Comparison of ENCODE assay signal across 11 cellular contexts in the genomic region with DNA sequence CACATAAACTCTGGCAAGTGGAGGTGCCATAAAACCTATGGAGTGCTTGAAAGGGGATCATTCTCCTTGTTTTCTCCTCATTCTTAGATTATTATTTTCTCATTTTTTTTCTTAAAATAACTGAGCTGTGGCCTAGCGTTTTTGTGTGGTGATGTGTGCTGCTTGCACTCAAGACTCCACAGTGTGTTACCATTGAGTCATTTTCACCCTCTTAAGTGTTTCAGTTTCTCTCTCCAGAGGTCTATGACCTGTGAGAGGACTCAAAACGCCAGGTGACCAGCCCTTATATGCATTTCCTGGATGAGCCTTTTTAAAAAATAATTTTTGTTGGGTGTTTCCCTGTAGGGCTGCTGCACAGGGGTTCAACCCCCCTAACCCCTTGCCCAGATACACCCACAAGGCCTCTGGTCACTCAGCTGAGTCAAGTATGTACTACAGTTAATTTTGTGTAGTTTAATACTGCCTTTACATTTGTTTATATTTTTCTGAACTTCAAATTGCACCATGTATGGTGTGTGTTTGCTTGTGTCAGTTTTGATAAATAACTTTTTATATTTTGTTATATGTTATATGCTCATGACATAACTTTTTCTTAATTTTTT. TPM values are rescaled to one million over a fixed set of nuclear protein-coding genes. Genes with fewer than 3 reads are reported as not detected.
DNase-seq lines count a peak whose midpoint lies in the region; ATAC-seq, FAIRE-seq and TF ChIP-seq lines count a peak whose summit lies in the region.
"Had no signal": no experiment of that assay in that cellular context is flagged by ENCODE, and none has a peak within 500 bp of the region (broad histone marks: within the 10 kb centered on the region; RNA-seq: fewer than 3 reads in every experiment).

No MANE protein-coding gene starts in this region.

- ATAC-seq in GM18505 (IDR thresholded peaks at IDR 0.05; ENCODE audit: unreplicated experiment) (peak; percentile 98), GM21367 (IDR thresholded peaks at IDR 0.05; ENCODE audit: unreplicated experiment) (peak; percentile 99), HG03159 (IDR thresholded peaks at IDR 0.05; ENCODE audit: unreplicated experiment) (peak; percentile 99), GM12878 (peak; percentile 99)
- ATAC-seq: left ventricle myocardium superior had no signal

- peaks cover 12% of the 10 kb centered on the region; the same call in 1 of the 2 replicates for H3K4me1 ChIP-seq in GM12878 (ENCODE audit: control insufficient read depth, insufficient read depth, low read length)
- H3K4me1 ChIP-seq in tibial nerve, result peaks cover 0 to 3% (median 0%) of the 10 kb centered on the region in 4 donors
- no peaks in the 10 kb centered on the region for H3K4me1 ChIP-seq in testis

- H3K9me3 ChIP-seq in GM12878 (replicated peaks; ENCODE audit: control insufficient read depth, insufficient read depth, low read length) (peaks cover 12% of the 10 kb centered on the region; the same call in 2 of the 3 replicates), tibial nerve (no peaks in the 10 kb centered on the region), testis (no peaks in the 10 kb centered on the region), WERI-Rb-1 (ENCODE audit: severe bottlenecking) (peaks cover 2% of the 10 kb centered on the region)

- intact Hi-C loops in GM12878 (cut with micrococcal nuclease; ENCODE audit: unreplicated experiment) (loop anchor here (1.0 to 5.0 kb wide), 5 partner anchors 16 to 77 kb away; partner anchors contain the start of gene BTLA), testis (cut with DNase I; ENCODE audit: low total_unique reads) (no loop called here)

- in situ Hi-C loops in GM12878 (cut with MboI), result no loop called here

- TF ChIP-seq RAD21 in GM12878 (IDR thresholded peaks at IDR 0.05; ENCODE audit: insufficient read depth, low read depth, low read length), result no peak

- H3K79me2 ChIP-seq in GM12878 (ENCODE audit: control insufficient read depth, insufficient read depth, low read length), result no peaks in the 10 kb centered on the region; the same call in 1 of the 2 replicates

- DNase-seq in GM12878 (ENCODE audit: low read depth, low spot score), result peak; percentile 83
- DNase-seq in tibial nerve (ENCODE audit: low spot score in 2 of 2), result no peak
- DNase-seq in testis, result no peak
- no peak for DNase-seq in WERI-Rb-1
- no peak for DNase-seq in SHP77 treated with DMSO at 0.1 percent for 48 hours (lab: John Stamatoyannopoulos, UW)
- DNase-seq: EL, left ventricle myocardium superior, T-helper 9 cell had no signal

- TF ChIP-seq CTCF in GM12878 (IDR thresholded peaks at IDR 0.05 in 2 of 3, conservative IDR thresholded peaks at IDR 0.05 in 1 of 3; ENCODE audit: control insufficient read depth in 2 of 3, extremely low read depth in 1 of 3, insufficient read depth in 1 of 3, low read depth in 3 of 3, low read length in 3 of 3), result no peak
- no peak for TF ChIP-seq CTCF in tibial nerve (IDR thresholded peaks at IDR 0.05)
- no peak for TF ChIP-seq CTCF in testis (IDR thresholded peaks at IDR 0.05)
- no peak for TF ChIP-seq CTCF in WERI-Rb-1 (IDR thresholded peaks at IDR 0.05; ENCODE audit: low read depth, low read length)

- 2% methylated on average over 2 of the region's 2 CpGs for WGBS in GM12878 (ENCODE audit: insufficient coverage, insufficient replicate concordance, low lambda C conversion rate, missing lambda C conversion rate)
- 43 to 50% methylated on average over 2 of the region's 2 CpGs for WGBS in tibial nerve, 2 donors
- WGBS in testis, 2 donors, result 55 to 69% methylated on average over 2 of the region's 2 CpGs

- H3K4me2 ChIP-seq in GM12878 (ENCODE audit: control insufficient read depth, insufficient read depth), result peak overlapping the region; percentile 43

- SMC1A ChIA-PET in GM12878 (lab: Charles Lee; ENCODE audit: uncharacterized antibody, unreplicated experiment), result interaction anchor here (0.6 to 6.9 kb wide), 25 partner anchors 14 to 564 kb away, joined by 3 to 143 read pairs (median 4); partner anchors contain the start of genes BTLA, CD200 and GCSAM

- H3K27ac ChIP-seq in GM12878 (ENCODE audit: control insufficient read depth, insufficient read depth) (peak overlapping the region; percentile 88), tibial nerve (no peak overlapping the region), testis (no peak overlapping the region), WERI-Rb-1 (no peak overlapping the region)

- no peaks in the 10 kb centered on the region for H3K27me3 ChIP-seq in GM12878 (replicated peaks in 1 of 2; ENCODE audit: control insufficient read depth in 2 of 2, insufficient read depth in 2 of 2, low read length in 1 of 2)
- no peaks in the 10 kb centered on the region for H3K27me3 ChIP-seq in tibial nerve
- H3K27me3 ChIP-seq in testis, result no peaks in the 10 kb centered on the region
- H3K27me3 ChIP-seq in WERI-Rb-1 (ENCODE audit: insufficient read depth, low read depth, severe bottlenecking), result no peaks in the 10 kb centered on the region

- no TSS peak for BruUV-seq in GM12878 (replicated peaks; lab: Mats Ljungman, UMichigan)

- peak; percentile 82 for FAIRE-seq in GM12878 (lab: Jason Lieb, UNC)

- peak; percentile 16 for TF ChIP-seq POLR2A in GM18505 (IDR thresholded peaks at IDR 0.05; ENCODE audit: borderline replicate concordance, extremely low read depth, insufficient read depth, insufficient read length)
- no peak for TF ChIP-seq POLR2A in GM12878 (IDR thresholded peaks at IDR 0.05; ENCODE audit: low read depth, low read length)
- TF ChIP-seq POLR2A in tibial nerve (IDR thresholded peaks at IDR 0.05), result no peak
- no peak for TF ChIP-seq POLR2A in testis (IDR thresholded peaks at IDR 0.05)

- RAD21 ChIA-PET in GM12878 (lab: Charles Lee; ENCODE audit: unreplicated experiment), result interaction anchor here (0.9 to 3.9 kb wide), 22 partner anchors 10 to 403 kb away, joined by 3 to 64 read pairs (median 4); partner anchors contain the start of genes BTLA, CD200, GCSAM and SLC9C1

- CTCF ChIA-PET in GM12878 (lab: Yijun Ruan, JAX), result interaction anchor here (0.6 to 2.8 kb wide), 12 partner anchors 11 to 403 kb away, joined by 3 to 19 read pairs (median 5); partner anchors contain the start of genes BTLA, CD200 and SLC9C1

- POLR2A ChIA-PET in GM12878 (lab: Charles Lee), result interaction anchor here (0.8 to 3.2 kb wide), 13 partner anchors 9 to 389 kb away, joined by 3 to 51 read pairs (median 4); partner anchors contain the start of genes ATG3, BTLA, CD200 and SLC35A5

- no peaks in the 10 kb centered on the region for H4K20me1 ChIP-seq in GM12878 (ENCODE audit: control insufficient read depth, insufficient read depth)

- no peak overlapping the region for H3K4me3 ChIP-seq in GM12878
- H3K4me3 ChIP-seq in tibial nerve, result no peak overlapping the region
- H3K4me3 ChIP-seq in testis, result no peak overlapping the region
- no peak overlapping the region for H3K4me3 ChIP-seq in WERI-Rb-1 (ENCODE audit: low read depth, low read length)

- H3K36me3 ChIP-seq in GM12878 (ENCODE audit: control insufficient read depth in 2 of 2, insufficient read depth in 2 of 2, low read length in 1 of 2), result no peaks in the 10 kb centered on the region
- no peaks in the 10 kb centered on the region for H3K36me3 ChIP-seq in tibial nerve
- no peaks in the 10 kb centered on the region for H3K36me3 ChIP-seq in testis (ENCODE audit: low read depth, missing control alignments)
- no peaks in the 10 kb centered on the region for H3K36me3 ChIP-seq in WERI-Rb-1

- peak overlapping the region; percentile 8 for H3K9ac ChIP-seq in GM12878 (ENCODE audit: control insufficient read depth, insufficient read depth, low read length)

- TF ChIP-seq EP300 in GM12878 (IDR thresholded peaks at IDR 0.05; ENCODE audit: borderline replicate concordance in 1 of 2, control insufficient read depth in 1 of 2, low read depth in 2 of 2, low read length in 2 of 2), result no peak
- TF ChIP-seq EP300 in tibial nerve (IDR thresholded peaks at IDR 0.05), result no peak

- peak overlapping the region; percentile 70 for H2AFZ ChIP-seq in GM12878 (ENCODE audit: control insufficient read depth, low read depth, low read length)

RNA-seq across cellular contexts. Expression of gene BTLA, which starts 15.4 kb away (rescaled TPM):
- total RNA-seq in GM12878 (2013; cell fraction: nucleolus; rRNA removed), result 300 and 324 TPM in 2 replicates
- total RNA-seq in GM12878 (2014; rRNA removed) (65.2 and 83.6 TPM in 2 replicates), GM12878 (2014; rRNA removed; fragmentation: Illumina TruSeq; extraction: Trizol) (91.5 and 99.0 TPM in 2 replicates), GM12878 (2021) (78.4 and 79.7 TPM in 2 replicates), tibial nerve (1 to 10 TPM in 1 of 4 donors, under 1 TPM in 1, not detected in 2; 0.98 to 5.4 TPM), testis (1 to 10 TPM; 1.2 to 1.4 TPM)
- polyA plus RNA-seq in GM12878 (2011; ENCODE audit: low read depth), result 32.2 TPM
- polyA plus RNA-seq in GM12878 (2011; rRNA removed) (134 and 185 TPM in 2 replicates), GM12878 (2014; fragmentation: Illumina TruSeq; extraction: Trizol) (88.7 and 107 TPM in 2 replicates), GM12878 (2014; fragmentation: Nextera tagmentation; extraction: Ambion mirVana) (100 to 1,000 TPM; 101 to 134 TPM), GM12878 (2014; rRNA removed) (47.9 and 66.5 TPM in 2 replicates), GM12878 (2016; fragmentation: Nextera tagmentation; extraction: Ambion mirVana) (10 to 100 TPM; 55.4 to 66.7 TPM), testis (ENCODE audit: insufficient read depth, low read depth, low replicate concordance) (0.50 TPM)
- 50.1 and 60.7 TPM in 2 replicates for polyA plus RNA-seq in GM12878 (2011; cell fraction: cytosol; rRNA removed)
- 44.8 and 68.3 TPM in 2 replicates for polyA plus RNA-seq in GM12878 (2011; cell fraction: nucleus; rRNA removed)
- 46.4 and 81.1 TPM in 2 replicates for polyA plus RNA-seq in GM12878 (2012)
- polyA minus RNA-seq in GM12878 (2011; rRNA and poly(A)+ RNA removed), result 154 and 254 TPM in 2 replicates
- polyA minus RNA-seq in GM12878 (2011; cell fraction: cytosol; rRNA and poly(A)+ RNA removed), result 42.4 and 72.5 TPM in 2 replicates
- 87.8 and 96.0 TPM in 2 replicates for polyA minus RNA-seq in GM12878 (2011; cell fraction: nucleus; rRNA and poly(A)+ RNA removed)
- total RNA-seq: left ventricle myocardium superior had no signal

RNA-seq across cellular contexts. Expression of gene ATG3, which starts 47.1 kb away (rescaled TPM):
- total RNA-seq in GM12878 (2013; cell fraction: nucleolus; rRNA removed), result 56.3 and 60.7 TPM in 2 replicates
- total RNA-seq in GM12878 (2014; rRNA removed), result 60.6 and 67.6 TPM in 2 replicates
- total RNA-seq in GM12878 (2014; rRNA removed; fragmentation: Illumina TruSeq; extraction: Trizol), result 57.2 and 62.0 TPM in 2 replicates
- 48.2 and 53.7 TPM in 2 replicates for total RNA-seq in GM12878 (2021)
- 31.6 TPM for polyA plus RNA-seq in GM12878 (2011; ENCODE audit: low read depth)
- 65.1 and 85.7 TPM in 2 replicates for polyA plus RNA-seq in GM12878 (2011; rRNA removed)
- polyA plus RNA-seq in GM12878 (2011; cell fraction: cytosol; rRNA removed), result 28.7 and 33.2 TPM in 2 replicates
- 31.1 and 31.7 TPM in 2 replicates for polyA plus RNA-seq in GM12878 (2011; cell fraction: nucleus; rRNA removed)
- polyA plus RNA-seq in GM12878 (2012), result 44.0 and 45.4 TPM in 2 replicates
- 68.6 and 97.1 TPM in 2 replicates for polyA plus RNA-seq in GM12878 (2014; fragmentation: Illumina TruSeq; extraction: Trizol)
- polyA plus RNA-seq in GM12878 (2014; fragmentation: Nextera tagmentation; extraction: Ambion mirVana), result 10 to 100 TPM; 49.8 to 71.2 TPM
- polyA plus RNA-seq in GM12878 (2014; rRNA removed), result 52.2 and 53.4 TPM in 2 replicates
- 10 to 100 TPM; 95.0 to 97.0 TPM for polyA plus RNA-seq in GM12878 (2016; fragmentation: Nextera tagmentation; extraction: Ambion mirVana)
- polyA minus RNA-seq in GM12878 (2011; rRNA and poly(A)+ RNA removed), result 22.4 and 40.9 TPM in 2 replicates
- polyA minus RNA-seq in GM12878 (2011; cell fraction: cytosol; rRNA and poly(A)+ RNA removed), result 22.3 and 26.9 TPM in 2 replicates
- polyA minus RNA-seq in GM12878 (2011; cell fraction: nucleus; rRNA and poly(A)+ RNA removed), result 27.3 and 44.0 TPM in 2 replicates
- total RNA-seq in tibial nerve, result 10 to 100 TPM; 37.0 to 83.7 (median 53.1) TPM
- 100 to 1,000 TPM; 108 to 126 TPM for total RNA-seq in testis
- polyA plus RNA-seq in testis (ENCODE audit: insufficient read depth, low read depth, low replicate concordance), result 200 TPM

RNA-seq across cellular contexts. Expression of gene SLC35A5, which starts 47.2 kb away (rescaled TPM):
- total RNA-seq in GM12878 (2013; cell fraction: nucleolus; rRNA removed), result 31.8 and 35.0 TPM in 2 replicates
- total RNA-seq in GM12878 (2014; rRNA removed) (15.8 and 25.6 TPM in 2 replicates), GM12878 (2014; rRNA removed; fragmentation: Illumina TruSeq; extraction: Trizol) (14.7 and 17.0 TPM in 2 replicates), GM12878 (2021) (16.3 and 20.0 TPM in 2 replicates), tibial nerve (10 to 100 TPM; 19.0 to 30.4 (median 25.0) TPM), testis (10 to 100 TPM; 51.4 to 54.9 TPM)
- polyA plus RNA-seq in GM12878 (2011; ENCODE audit: low read depth), result 8.8 TPM
- polyA plus RNA-seq in GM12878 (2011; rRNA removed) (38.1 and 56.0 TPM in 2 replicates), GM12878 (2014; fragmentation: Illumina TruSeq; extraction: Trizol) (20.8 and 28.7 TPM in 2 replicates), GM12878 (2014; fragmentation: Nextera tagmentation; extraction: Ambion mirVana) (10 to 100 TPM; 10.9 to 15.7 TPM), GM12878 (2014; rRNA removed) (11.3 and 12.8 TPM in 2 replicates), GM12878 (2016; fragmentation: Nextera tagmentation; extraction: Ambion mirVana) (10 to 100 TPM; 32.0 to 35.6 TPM), testis (ENCODE audit: insufficient read depth, low read depth, low replicate concordance) (64.2 TPM)
- polyA plus RNA-seq in GM12878 (2011; cell fraction: cytosol; rRNA removed), result 17.0 and 26.2 TPM in 2 replicates
- 19.0 and 21.4 TPM in 2 replicates for polyA plus RNA-seq in GM12878 (2011; cell fraction: nucleus; rRNA removed)
- 13.3 and 18.0 TPM in 2 replicates for polyA plus RNA-seq in GM12878 (2012)
- 36.6 and 40.7 TPM in 2 replicates for polyA minus RNA-seq in GM12878 (2011; rRNA and poly(A)+ RNA removed)
- polyA minus RNA-seq in GM12878 (2011; cell fraction: cytosol; rRNA and poly(A)+ RNA removed), result 15.1 and 15.8 TPM in 2 replicates
- polyA minus RNA-seq in GM12878 (2011; cell fraction: nucleus; rRNA and poly(A)+ RNA removed), result 5.0 and 5.9 TPM in 2 replicates

Comparison
In these comparisons a context has a peak if more than half of its experiments do, and no peak if none do; other contexts are left out.
1. RNA of gene BTLA, which starts 15.4 kb away (total RNA-seq): 65.2 to 324 TPM in GM12878; 1.2 to 1.4 TPM in testis and 0.98 to 5.4 TPM in tibial nerve; every median in the first group is over 10 times any median in the second.
2. Peak in every context shown above with its lines, with median percentiles within 50 percentile points of each other: ATAC-seq.